15 cellular contexts compared by ENCODE assay signal in the genomic region with DNA sequence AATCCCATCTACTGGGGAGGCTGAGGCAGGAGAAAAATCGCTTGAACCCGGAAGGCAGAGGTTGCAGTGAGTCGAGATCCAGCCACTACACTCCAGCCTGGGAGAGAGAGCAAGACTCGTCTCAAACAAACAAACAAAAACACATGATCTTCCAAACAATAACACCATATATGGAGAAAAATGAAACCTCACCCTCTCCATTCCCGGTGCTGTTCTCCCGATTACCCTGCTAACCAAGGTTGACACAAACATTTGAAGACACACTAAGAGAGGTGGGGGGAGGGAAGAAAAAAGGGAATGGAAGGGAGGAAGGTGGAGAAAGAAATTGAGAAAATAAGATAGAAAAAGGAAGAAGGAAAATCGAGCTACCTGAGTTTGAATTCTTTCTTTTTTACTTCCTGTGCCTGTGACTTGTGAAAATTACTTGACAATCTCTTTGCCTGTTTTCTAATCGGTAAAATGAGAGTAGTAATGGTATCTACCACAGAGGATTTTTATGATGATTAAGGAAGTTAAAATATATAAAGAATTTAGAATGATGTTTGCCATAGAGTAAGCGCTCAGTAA. TPM values are rescaled to one million over a fixed set of nuclear protein-coding genes. Genes with fewer than 3 reads are reported as not detected.
A peak's percentile ranks its signal among the peaks of the same experiment; 100 is the strongest.
DNase-seq lines count a peak whose midpoint lies in the region; ATAC-seq and TF ChIP-seq lines count a peak whose summit lies in the region.
"Had no signal": no experiment of that assay in that cellular context is flagged by ENCODE, and none has a peak within 500 bp of the region (broad histone marks: within the 10 kb centered on the region; RNA-seq: fewer than 3 reads in every experiment).

No MANE protein-coding gene starts in this region.

- POLR2A ChIA-PET in activated naive CD8-positive, alpha-beta T cell treated with anti-CD3 and anti-CD28 coated beads, Interleukin-2, amount 10 ng/mL, durations not matched to agents 7 days and 5 days (lab: Charles Lee): interaction anchor here (2.2 to 2.3 kb wide), 2 partner anchors 27 to 74 kb away, joined by 12 to 26 read pairs; a partner anchor contains a TSS

- no peaks in the 10 kb centered on the region for H4K20me1 ChIP-seq in KMS-11 (ENCODE audit: insufficient read depth)

- H3K27me3 ChIP-seq in KMS-11 (ENCODE audit: insufficient read depth, low read depth): no peaks in the 10 kb centered on the region
- H3K27me3 ChIP-seq: BE2C had no signal

- no peak overlapping the region for H3K9ac ChIP-seq in KMS-11

- no peak overlapping the region for H3K4me3 ChIP-seq in KMS-11 (IDR thresholded peaks at IDR 0.05; ENCODE audit: insufficient read depth, low read depth, low read length)

- H3K9me3 Mint-ChIP-seq in activated T-cell treated with anti-CD3 and anti-CD28 coated beads, Interleukin-2, amount 50 U/mL, for 72 hours: no peaks in the 10 kb centered on the region
- H3K9me3 Mint-ChIP-seq in activated naive CD8-positive, alpha-beta T cell treated with anti-CD3 and anti-CD28 coated beads, Interleukin-2, amount 10 ng/mL, durations not matched to agents 7 days and 5 days: no peaks in the 10 kb centered on the region
- no peaks in the 10 kb centered on the region for H3K9me3 Mint-ChIP-seq in stimulated activated memory B cell treated with anti-CD40 and anti-IgM and Interleukin-4, amounts not matched to agents 10 μg/mL and 1 μg/mL and 100 μg/mL, for 72 hours

- no peaks in the 10 kb centered on the region for H3K79me2 ChIP-seq in KMS-11 (ENCODE audit: insufficient read depth, low read depth)

- no peak overlapping the region for H3K27ac Mint-ChIP-seq in activated T-cell treated with anti-CD3 and anti-CD28 coated beads, Interleukin-2, amount 50 U/mL, for 72 hours
- peak overlapping the region; percentile 56 for H3K27ac Mint-ChIP-seq in activated naive CD8-positive, alpha-beta T cell treated with anti-CD3 and anti-CD28 coated beads, Interleukin-2, amount 10 ng/mL, durations not matched to agents 7 days and 5 days
- no peak overlapping the region for H3K27ac Mint-ChIP-seq in stimulated activated memory B cell treated with anti-CD40 and anti-IgM and Interleukin-4, amounts not matched to agents 10 μg/mL and 1 μg/mL and 100 μg/mL, for 72 hours

- H3K4me1 ChIP-seq in KMS-11 (ENCODE audit: low read depth, poor library complexity, severe bottlenecking): peaks cover 12% of the 10 kb centered on the region
- H3K4me1 ChIP-seq: BE2C, prostate gland had no signal

- no peak for ATAC-seq in activated T-cell treated with anti-CD3 and anti-CD28 coated beads, Interleukin-2, amount 50 U/mL, for 72 hours (replicated peaks in 1 of 2)
- ATAC-seq in activated naive CD8-positive, alpha-beta T cell treated with anti-CD3 and anti-CD28 coated beads, Interleukin-2, amount 10 ng/mL, durations not matched to agents 7 days and 5 days (ENCODE audit: low read depth): no peak
- ATAC-seq in stimulated activated memory B cell treated with anti-CD40 and anti-IgM and Interleukin-4, amounts not matched to agents 10 μg/mL and 1 μg/mL and 100 μg/mL, for 72 hours: no peak

- peak overlapping the region; percentile 80 for H3K4me3 Mint-ChIP-seq in activated T-cell treated with anti-CD3 and anti-CD28 coated beads, Interleukin-2, amount 50 U/mL, for 72 hours
- H3K4me3 Mint-ChIP-seq in activated naive CD8-positive, alpha-beta T cell treated with anti-CD3 and anti-CD28 coated beads, Interleukin-2, amount 10 ng/mL, durations not matched to agents 7 days and 5 days: peak overlapping the region; percentile 80
- H3K4me3 Mint-ChIP-seq in stimulated activated memory B cell treated with anti-CD40 and anti-IgM and Interleukin-4, amounts not matched to agents 10 μg/mL and 1 μg/mL and 100 μg/mL, for 72 hours: peak overlapping the region; percentile 88

- peak overlapping the region; percentile 99 for H2AFZ ChIP-seq in KMS-11 (ENCODE audit: low read depth)

- no peak for TF ChIP-seq CTCF in KMS-11 (conservative IDR thresholded peaks at IDR 0.05; ENCODE audit: low read depth, low read length)

- no peaks in the 10 kb centered on the region for H3K36me3 ChIP-seq in KMS-11 (ENCODE audit: insufficient read depth)
- H3K36me3 ChIP-seq: BE2C, prostate gland had no signal

- peaks cover 18% of the 10 kb centered on the region for H3K4me1 Mint-ChIP-seq in activated T-cell treated with anti-CD3 and anti-CD28 coated beads, Interleukin-2, amount 50 U/mL, for 72 hours (ENCODE audit: low read depth)
- H3K4me1 Mint-ChIP-seq in activated naive CD8-positive, alpha-beta T cell treated with anti-CD3 and anti-CD28 coated beads, Interleukin-2, amount 10 ng/mL, durations not matched to agents 7 days and 5 days: peaks cover 4% of the 10 kb centered on the region
- peaks cover 17% of the 10 kb centered on the region for H3K4me1 Mint-ChIP-seq in stimulated activated memory B cell treated with anti-CD40 and anti-IgM and Interleukin-4, amounts not matched to agents 10 μg/mL and 1 μg/mL and 100 μg/mL, for 72 hours

- peak overlapping the region; percentile 81 for H3K4me2 ChIP-seq in KMS-11

- no peak for DNase-seq in activated T-cell treated with anti-CD3 and anti-CD28 coated beads, Interleukin-2, amount 50 U/mL, for 72 hours
- DNase-seq in activated T-cell treated with anti-CD3 and anti-CD28 coated beads, Interleukin-2, amount 50 U/mL, for 1 hour: no peak
- no peak for DNase-seq in activated naive CD8-positive, alpha-beta T cell treated with anti-CD3 and anti-CD28 coated beads, Interleukin-2, amount 10 ng/mL, durations not matched to agents 7 days and 5 days
- DNase-seq in NCI-H510A (lab: John Stamatoyannopoulos, UW) (no peak), T1000 (lab: John Stamatoyannopoulos, UW) (no peak)
- DNase-seq in activated CD4-positive, CD25-positive, alpha-beta regulatory T cell treated with anti-CD3 and anti-CD28 coated beads, Interleukin-2, amount 50 U/mL, for 72 hours: no peak
- DNase-seq: activated CD8-positive, alpha-beta memory T cell treated with anti-CD3 and anti-CD28 coated beads for 24 hours; BE2C; NCI-H1694 treated with DMSO at 0.1 percent for 48 hours; stimulated activated CD4-positive, alpha-beta T cell treated with anti-CD3 and anti-CD28 coated beads, Interleukin-1b, Interleukin-23, amount 100 ng/mL, for 48 hours; SW 1271 had no signal

- peak overlapping the region; percentile 69; the same call in 1 of the 2 replicates for H3K27ac ChIP-seq in KMS-11

- no peaks in the 10 kb centered on the region for H3K36me3 Mint-ChIP-seq in activated T-cell treated with anti-CD3 and anti-CD28 coated beads, Interleukin-2, amount 50 U/mL, for 72 hours (ENCODE audit: insufficient read depth in 2 of 2)
- no peaks in the 10 kb centered on the region for H3K36me3 Mint-ChIP-seq in activated naive CD8-positive, alpha-beta T cell treated with anti-CD3 and anti-CD28 coated beads, Interleukin-2, amount 10 ng/mL, durations not matched to agents 7 days and 5 days
- H3K36me3 Mint-ChIP-seq in stimulated activated memory B cell treated with anti-CD40 and anti-IgM and Interleukin-4, amounts not matched to agents 10 μg/mL and 1 μg/mL and 100 μg/mL, for 72 hours: no peaks in the 10 kb centered on the region

- H3K27me3 Mint-ChIP-seq in activated T-cell treated with anti-CD3 and anti-CD28 coated beads, Interleukin-2, amount 50 U/mL, for 72 hours (ENCODE audit: low read depth): peaks cover 8% of the 10 kb centered on the region
- peaks cover 19% of the 10 kb centered on the region for H3K27me3 Mint-ChIP-seq in activated naive CD8-positive, alpha-beta T cell treated with anti-CD3 and anti-CD28 coated beads, Interleukin-2, amount 10 ng/mL, durations not matched to agents 7 days and 5 days
- no peaks in the 10 kb centered on the region for H3K27me3 Mint-ChIP-seq in stimulated activated memory B cell treated with anti-CD40 and anti-IgM and Interleukin-4, amounts not matched to agents 10 μg/mL and 1 μg/mL and 100 μg/mL, for 72 hours

RNA-seq across cellular contexts. Expression of a gene that starts 1.1 kb away (rescaled TPM):
- under 1 TPM in 1 of 2 donors, not detected in 1; 0.34 TPM for total RNA-seq in activated T-cell treated with anti-CD3 and anti-CD28 coated beads, Interleukin-2, amount 50 U/mL, for 72 hours
- not detected for total RNA-seq in activated naive CD8-positive, alpha-beta T cell treated with anti-CD3 and anti-CD28 coated beads, Interleukin-2, amount 10 ng/mL, durations not matched to agents 7 days and 5 days
- total RNA-seq: dermis microvascular lymphatic vessel endothelial cell had no signal
